ENCODE assay signal across 22 cellular contexts in the genomic region with DNA sequence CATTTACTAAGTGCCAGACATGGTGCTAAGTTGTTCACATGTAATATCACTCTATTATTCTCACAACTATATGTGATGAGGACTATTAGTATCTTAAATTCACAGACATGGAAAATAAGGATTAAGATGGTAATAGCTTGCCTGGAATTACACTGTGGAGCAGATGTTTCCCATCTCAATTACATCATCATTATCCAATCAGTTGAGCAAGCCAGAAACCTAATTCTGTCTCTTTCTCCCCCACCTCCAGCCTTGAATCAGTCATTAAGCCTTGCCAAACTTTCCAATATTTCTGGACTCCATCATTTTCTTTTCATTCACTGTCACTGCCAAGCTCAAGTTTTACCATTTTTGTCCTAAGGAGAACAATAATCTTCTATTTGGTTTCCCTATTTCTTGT.
"Had no signal": no experiment of that assay in that cellular context is flagged by ENCODE, and none has a peak within 500 bp of the region (broad histone marks: within the 10 kb centered on the region; RNA-seq: fewer than 3 reads in every experiment).

No MANE protein-coding gene starts in this region.

- H3K36me3 ChIP-seq: brain microvascular endothelial cell, suprapubic skin, vagina had no signal

- H3K4me1 Mint-ChIP-seq: activated B cell treated with CpG ODN at 0.5 μM for 24 hours; activated naive CD4-positive, alpha-beta T cell treated with anti-CD3 and anti-CD28 coated beads, Interleukin-2, amount 10 ng/mL, durations not matched to agents 7 days and 5 days; T-cell had no signal

- H3K36me3 Mint-ChIP-seq: activated naive CD4-positive, alpha-beta T cell treated with anti-CD3 and anti-CD28 coated beads, Interleukin-2, amount 10 ng/mL, durations not matched to agents 7 days and 5 days; T-cell had no signal

- H3K27ac Mint-ChIP-seq: activated B cell treated with CpG ODN at 0.5 μM for 24 hours; activated CD8-positive, alpha-beta T cell treated with anti-CD3 and anti-CD28 coated beads, Interleukin-2, amount 10 ng/mL, durations not matched to agents 7 days and 5 days; activated naive CD4-positive, alpha-beta T cell treated with anti-CD3 and anti-CD28 coated beads, Interleukin-2, amount 10 ng/mL, durations not matched to agents 7 days and 5 days; stimulated activated naive CD8-positive, alpha-beta T cell treated with anti-CD3 and anti-CD28 coated beads, Interleukin-15, Interleukin-2, amounts not matched to agents 100 ng/mL and 50 ng/mL, for 24 hours; T-cell had no signal

- H3K9me3 Mint-ChIP-seq: activated B cell treated with CpG ODN at 0.5 μM for 24 hours; activated naive CD4-positive, alpha-beta T cell treated with anti-CD3 and anti-CD28 coated beads, Interleukin-2, amount 10 ng/mL, durations not matched to agents 7 days and 5 days; activated T-cell treated with anti-CD3 and anti-CD28 coated beads, Interleukin-2, amount 50 U/mL, for 4 hours; stimulated activated naive CD8-positive, alpha-beta T cell treated with anti-CD3 and anti-CD28 coated beads, Interleukin-15, Interleukin-2, amounts not matched to agents 100 ng/mL and 50 ng/mL, for 24 hours; T-cell had no signal

- H3K27me3 ChIP-seq: brain microvascular endothelial cell, foreskin keratinocyte, suprapubic skin, vagina had no signal

- DNase-seq: activated B cell treated with CpG ODN at 0.5 μM for 24 hours; activated CD4-positive, alpha-beta T cell treated with anti-CD3 and anti-CD28 coated beads for 4 hours; activated CD8-positive, alpha-beta memory T cell treated with anti-CD3 and anti-CD28 coated beads, Interleukin-2, amount 50 U/mL, for 4 hours; activated CD8-positive, alpha-beta T cell treated with anti-CD3 and anti-CD28 coated beads, Interleukin-2, amount 10 ng/mL, durations not matched to agents 7 days and 5 days; activated naive CD4-positive, alpha-beta T cell treated with anti-CD3 and anti-CD28 coated beads, Interleukin-2, amount 10 ng/mL, durations not matched to agents 7 days and 5 days; activated T-cell treated with anti-CD3 and anti-CD28 coated beads, Interleukin-2, amount 50 U/mL, for 4 hours; aorta; brain microvascular endothelial cell; effector CD8-positive, alpha-beta T cell; foreskin keratinocyte; glutamatergic neuron; hypothalamus; islet precursor cell; left colon; occipital lobe; posterior cingulate gyrus; T-cell; trophoblast cell had no signal

- ATAC-seq: activated CD8-positive, alpha-beta T cell treated with anti-CD3 and anti-CD28 coated beads, Interleukin-2, amount 10 ng/mL, durations not matched to agents 7 days and 5 days; activated T-cell treated with anti-CD3 and anti-CD28 coated beads, Interleukin-2, amount 50 U/mL, for 4 hours; esophagus mucosa; foreskin keratinocyte; left colon; T-cell had no signal

- H3K27me3 Mint-ChIP-seq: activated B cell treated with CpG ODN at 0.5 μM for 24 hours; activated naive CD4-positive, alpha-beta T cell treated with anti-CD3 and anti-CD28 coated beads, Interleukin-2, amount 10 ng/mL, durations not matched to agents 7 days and 5 days; stimulated activated naive CD8-positive, alpha-beta T cell treated with anti-CD3 and anti-CD28 coated beads, Interleukin-15, Interleukin-2, amounts not matched to agents 100 ng/mL and 50 ng/mL, for 24 hours; T-cell had no signal

- H3K27ac ChIP-seq: brain microvascular endothelial cell, foreskin keratinocyte, suprapubic skin, vagina had no signal

- H3K4me3 ChIP-seq: suprapubic skin, vagina had no signal

- H3K4me3 Mint-ChIP-seq: activated B cell treated with CpG ODN at 0.5 μM for 24 hours; activated CD8-positive, alpha-beta T cell treated with anti-CD3 and anti-CD28 coated beads, Interleukin-2, amount 10 ng/mL, durations not matched to agents 7 days and 5 days; activated naive CD4-positive, alpha-beta T cell treated with anti-CD3 and anti-CD28 coated beads, Interleukin-2, amount 10 ng/mL, durations not matched to agents 7 days and 5 days; activated T-cell treated with anti-CD3 and anti-CD28 coated beads, Interleukin-2, amount 50 U/mL, for 4 hours; stimulated activated naive CD8-positive, alpha-beta T cell treated with anti-CD3 and anti-CD28 coated beads, Interleukin-15, Interleukin-2, amounts not matched to agents 100 ng/mL and 50 ng/mL, for 24 hours; T-cell had no signal

- H3K9me3 ChIP-seq: suprapubic skin, vagina had no signal

- H3K4me1 ChIP-seq: suprapubic skin, vagina had no signal
